In genomic region chr16:5206331-5206990, GRCh38 we compare ENCODE assay signal across 23 cellular contexts.
"Had no signal": no experiment of that assay in that cellular context is flagged by ENCODE, and none has a peak within 500 bp of the region (broad histone marks: within the 10 kb centered on the region; RNA-seq: fewer than 3 reads in every experiment).

No MANE protein-coding gene starts in this region.

- H3K36me3 ChIP-seq: ascending aorta, MG63, WERI-Rb-1 had no signal

- DNase-seq: activated CD4-positive, alpha-beta T cell treated with anti-CD3 and anti-CD28 coated beads for 4 hours; activated CD8-positive, alpha-beta memory T cell treated with anti-CD3 and anti-CD28 coated beads, Interleukin-2, amount 50 U/mL, for 48 hours; activated CD8-positive, alpha-beta T cell treated with anti-CD3 and anti-CD28 coated beads, Interleukin-2, amount 10 ng/mL, durations not matched to agents 7 days and 5 days; activated effector memory CD4-positive, alpha-beta T cell treated with Interleukin-2 at 50 U/mL for 16 hours; activated naive CD4-positive, alpha-beta T cell; activated naive CD8-positive, alpha-beta T cell treated with anti-CD3 and anti-CD28 coated beads, Interleukin-2, amount 50 U/mL, for 24 hours; activated T-cell treated with anti-CD3 and anti-CD28 coated beads, Interleukin-2, amount 50 U/mL, for 1 hour; amniotic stem cell; body of pancreas; central memory CD4-positive, alpha-beta T cell; MG63; NCI-H1105; NCI-H1436; NCI-H1694 treated with DMSO at 0.1 percent for 48 hours; NCI-H2081; NCI-H510A treated with DMSO at 0.1 percent for 48 hours; NCI-H69; RPMI8226; SK-N-SH; T-helper 1 cell; WERI-Rb-1 had no signal

- H3K4me1 Mint-ChIP-seq: activated naive CD8-positive, alpha-beta T cell treated with anti-CD3 and anti-CD28 coated beads, Interleukin-2, amount 50 U/mL, for 24 hours had no signal

- H3K27ac ChIP-seq: ascending aorta, body of pancreas, WERI-Rb-1 had no signal

- H3K4me3 Mint-ChIP-seq: activated CD8-positive, alpha-beta T cell treated with anti-CD3 and anti-CD28 coated beads, Interleukin-2, amount 10 ng/mL, durations not matched to agents 7 days and 5 days; activated naive CD8-positive, alpha-beta T cell treated with anti-CD3 and anti-CD28 coated beads, Interleukin-2, amount 50 U/mL, for 24 hours had no signal

- H3K36me3 Mint-ChIP-seq: activated naive CD4-positive, alpha-beta T cell treated with anti-CD3 and anti-CD28 coated beads, Interleukin-2, amount 50 U/mL, for 72 hours had no signal

- H3K9me3 ChIP-seq: ascending aorta, body of pancreas, MG63, SK-N-SH had no signal

- H3K4me2 ChIP-seq: SK-N-SH had no signal

- H3K9me3 Mint-ChIP-seq: activated naive CD8-positive, alpha-beta T cell treated with anti-CD3 and anti-CD28 coated beads, Interleukin-2, amount 50 U/mL, for 24 hours had no signal

- H3K27ac Mint-ChIP-seq: activated CD8-positive, alpha-beta T cell treated with anti-CD3 and anti-CD28 coated beads, Interleukin-2, amount 10 ng/mL, durations not matched to agents 7 days and 5 days; activated naive CD4-positive, alpha-beta T cell treated with anti-CD3 and anti-CD28 coated beads, Interleukin-2, amount 50 U/mL, for 72 hours; activated naive CD8-positive, alpha-beta T cell treated with anti-CD3 and anti-CD28 coated beads, Interleukin-2, amount 50 U/mL, for 24 hours had no signal

- H3K4me1 ChIP-seq: ascending aorta, body of pancreas had no signal

- H3K27me3 ChIP-seq: ascending aorta, body of pancreas had no signal

- H3K9ac ChIP-seq: SK-N-SH had no signal

- H3K4me3 ChIP-seq: ascending aorta, body of pancreas, MG63 had no signal

- H3K27me3 Mint-ChIP-seq: activated naive CD8-positive, alpha-beta T cell treated with anti-CD3 and anti-CD28 coated beads, Interleukin-2, amount 50 U/mL, for 24 hours had no signal
